In the genomic region with DNA sequence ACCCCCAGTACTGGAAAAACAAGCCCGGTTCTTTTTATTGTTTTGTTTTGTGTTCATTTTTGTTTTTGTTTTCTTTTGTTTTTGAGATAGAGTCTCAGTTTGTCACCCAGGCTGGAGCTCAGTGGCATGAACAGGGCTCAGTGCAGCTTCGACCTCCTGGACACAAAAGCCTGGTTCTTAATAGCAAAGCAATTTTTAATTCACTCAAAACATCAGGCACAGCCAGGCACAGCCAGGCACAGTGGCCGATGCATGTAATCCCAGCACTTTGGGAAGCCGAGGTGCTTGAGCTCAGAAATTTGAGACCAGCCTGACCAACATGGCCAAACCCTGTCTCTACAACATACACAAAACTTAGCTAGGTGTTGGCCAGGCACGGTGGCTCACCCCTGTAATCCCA, we compare ENCODE assay signal across 1 cellular context.
TF ChIP-seq lines count a peak whose summit lies in the region.

No MANE protein-coding gene starts in this region.

TF ChIP-seq in GM23338, 12 proteins besides CTCF, POLR2A, EP300 and RAD21 (continued from another document):
- TF ChIP-seq, protein P1, sequence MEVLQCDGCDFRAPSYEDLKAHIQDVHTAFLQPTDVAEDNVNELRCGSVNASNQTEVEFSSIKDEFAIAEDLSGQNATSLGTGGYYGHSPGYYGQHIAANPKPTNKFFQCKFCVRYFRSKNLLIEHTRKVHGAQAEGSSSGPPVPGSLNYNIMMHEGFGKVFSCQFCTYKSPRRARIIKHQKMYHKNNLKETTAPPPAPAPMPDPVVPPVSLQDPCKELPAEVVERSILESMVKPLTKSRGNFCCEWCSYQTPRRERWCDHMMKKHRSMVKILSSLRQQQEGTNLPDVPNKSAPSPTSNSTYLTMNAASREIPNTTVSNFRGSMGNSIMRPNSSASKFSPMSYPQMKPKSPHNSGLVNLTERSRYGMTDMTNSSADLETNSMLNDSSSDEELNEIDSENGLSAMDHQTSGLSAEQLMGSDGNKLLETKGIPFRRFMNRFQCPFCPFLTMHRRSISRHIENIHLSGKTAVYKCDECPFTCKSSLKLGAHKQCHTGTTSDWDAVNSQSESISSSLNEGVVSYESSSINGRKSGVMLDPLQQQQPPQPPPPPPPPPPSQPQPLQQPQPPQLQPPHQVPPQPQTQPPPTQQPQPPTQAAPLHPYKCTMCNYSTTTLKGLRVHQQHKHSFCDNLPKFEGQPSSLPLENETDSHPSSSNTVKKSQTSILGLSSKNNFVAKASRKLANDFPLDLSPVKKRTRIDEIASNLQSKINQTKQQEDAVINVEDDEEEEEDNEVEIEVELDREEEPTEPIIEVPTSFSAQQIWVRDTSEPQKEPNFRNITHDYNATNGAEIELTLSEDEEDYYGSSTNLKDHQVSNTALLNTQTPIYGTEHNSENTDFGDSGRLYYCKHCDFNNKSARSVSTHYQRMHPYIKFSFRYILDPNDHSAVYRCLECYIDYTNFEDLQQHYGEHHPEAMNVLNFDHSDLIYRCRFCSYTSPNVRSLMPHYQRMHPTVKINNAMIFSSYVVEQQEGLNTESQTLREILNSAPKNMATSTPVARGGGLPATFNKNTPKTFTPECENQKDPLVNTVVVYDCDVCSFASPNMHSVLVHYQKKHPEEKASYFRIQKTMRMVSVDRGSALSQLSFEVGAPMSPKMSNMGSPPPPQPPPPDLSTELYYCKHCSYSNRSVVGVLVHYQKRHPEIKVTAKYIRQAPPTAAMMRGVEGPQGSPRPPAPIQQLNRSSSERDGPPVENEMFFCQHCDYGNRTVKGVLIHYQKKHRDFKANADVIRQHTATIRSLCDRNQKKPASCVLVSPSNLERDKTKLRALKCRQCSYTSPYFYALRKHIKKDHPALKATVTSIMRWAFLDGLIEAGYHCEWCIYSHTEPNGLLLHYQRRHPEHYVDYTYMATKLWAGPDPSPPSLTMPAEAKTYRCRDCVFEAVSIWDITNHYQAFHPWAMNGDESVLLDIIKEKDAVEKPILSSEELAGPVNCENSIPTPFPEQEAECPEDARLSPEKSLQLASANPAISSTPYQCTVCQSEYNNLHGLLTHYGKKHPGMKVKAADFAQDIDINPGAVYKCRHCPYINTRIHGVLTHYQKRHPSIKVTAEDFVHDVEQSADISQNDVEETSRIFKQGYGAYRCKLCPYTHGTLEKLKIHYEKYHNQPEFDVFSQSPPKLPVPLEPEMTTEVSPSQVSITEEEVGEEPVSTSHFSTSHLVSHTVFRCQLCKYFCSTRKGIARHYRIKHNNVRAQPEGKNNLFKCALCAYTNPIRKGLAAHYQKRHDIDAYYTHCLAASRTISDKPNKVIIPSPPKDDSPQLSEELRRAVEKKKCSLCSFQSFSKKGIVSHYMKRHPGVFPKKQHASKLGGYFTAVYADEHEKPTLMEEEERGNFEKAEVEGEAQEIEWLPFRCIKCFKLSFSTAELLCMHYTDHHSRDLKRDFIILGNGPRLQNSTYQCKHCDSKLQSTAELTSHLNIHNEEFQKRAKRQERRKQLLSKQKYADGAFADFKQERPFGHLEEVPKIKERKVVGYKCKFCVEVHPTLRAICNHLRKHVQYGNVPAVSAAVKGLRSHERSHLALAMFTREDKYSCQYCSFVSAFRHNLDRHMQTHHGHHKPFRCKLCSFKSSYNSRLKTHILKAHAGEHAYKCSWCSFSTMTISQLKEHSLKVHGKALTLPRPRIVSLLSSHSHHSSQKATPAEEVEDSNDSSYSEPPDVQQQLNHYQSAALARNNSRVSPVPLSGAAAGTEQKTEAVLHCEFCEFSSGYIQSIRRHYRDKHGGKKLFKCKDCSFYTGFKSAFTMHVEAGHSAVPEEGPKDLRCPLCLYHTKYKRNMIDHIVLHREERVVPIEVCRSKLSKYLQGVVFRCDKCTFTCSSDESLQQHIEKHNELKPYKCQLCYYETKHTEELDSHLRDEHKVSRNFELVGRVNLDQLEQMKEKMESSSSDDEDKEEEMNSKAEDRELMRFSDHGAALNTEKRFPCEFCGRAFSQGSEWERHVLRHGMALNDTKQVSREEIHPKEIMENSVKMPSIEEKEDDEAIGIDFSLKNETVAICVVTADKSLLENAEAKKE (CRISPR knock-in tag; IDR thresholded peaks at IDR 0.05) = no peak
- TF ChIP-seq POLR2AphosphoS5 (IDR thresholded peaks at IDR 0.05; ENCODE audit: low read depth) (no peak), ZNF331 (CRISPR knock-in tag; IDR thresholded peaks at IDR 0.05; ENCODE audit: low read depth) (no peak), JUNB (IDR thresholded peaks at IDR 0.05; ENCODE audit: unreplicated experiment) (no peak), REST (IDR thresholded peaks at IDR 0.05; ENCODE audit: unreplicated experiment) (no peak)
- TF ChIP-seq, protein P2, sequence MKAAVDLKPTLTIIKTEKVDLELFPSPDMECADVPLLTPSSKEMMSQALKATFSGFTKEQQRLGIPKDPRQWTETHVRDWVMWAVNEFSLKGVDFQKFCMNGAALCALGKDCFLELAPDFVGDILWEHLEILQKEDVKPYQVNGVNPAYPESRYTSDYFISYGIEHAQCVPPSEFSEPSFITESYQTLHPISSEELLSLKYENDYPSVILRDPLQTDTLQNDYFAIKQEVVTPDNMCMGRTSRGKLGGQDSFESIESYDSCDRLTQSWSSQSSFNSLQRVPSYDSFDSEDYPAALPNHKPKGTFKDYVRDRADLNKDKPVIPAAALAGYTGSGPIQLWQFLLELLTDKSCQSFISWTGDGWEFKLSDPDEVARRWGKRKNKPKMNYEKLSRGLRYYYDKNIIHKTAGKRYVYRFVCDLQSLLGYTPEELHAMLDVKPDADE (IDR thresholded peaks at IDR 0.05) = no peak
